9 cellular contexts compared by ENCODE assay signal in genomic region chr19:2841858-2842574, GRCh38. TPM values are rescaled to one million over a fixed set of nuclear protein-coding genes. Genes with fewer than 3 reads are reported as not detected.
A peak's percentile ranks its signal among the peaks of the same experiment; 100 is the strongest.
DNase-seq lines count a peak whose midpoint lies in the region; ATAC-seq and TF ChIP-seq lines count a peak whose summit lies in the region.
"Had no signal": no experiment of that assay in that cellular context is flagged by ENCODE, and none has a peak within 500 bp of the region (broad histone marks: within the 10 kb centered on the region; RNA-seq: fewer than 3 reads in every experiment).

No MANE protein-coding gene starts in this region.

- H3K27ac ChIP-seq in adrenal gland (peak overlapping the region in 3 of 5 donors; percentile 56 to 87 (median 71)), thyroid gland (peak overlapping the region in 1 of 3 donors; percentile 58)

- intact Hi-C loops in adrenal gland (cut with DNase I) (no loop called here), left colon (cut with DNase I, micrococcal nuclease) (no loop called here), thyroid gland (cut with DNase I) (no loop called here)

- H3K27me3 ChIP-seq in GM06990 (replicated peaks; ENCODE audit: control insufficient read depth, insufficient read depth, low read length) (no peaks in the 10 kb centered on the region), adrenal gland (no peaks in the 10 kb centered on the region), thyroid gland (no peaks in the 10 kb centered on the region)

- 4 to 30% (median 7%) methylated on average over 12 to 61 of the region's 62 CpGs for WGBS in adrenal gland, 4 donors
- 7 to 8% methylated on average over 14 to 22 of the region's 62 CpGs for WGBS in thyroid gland, 2 donors

- TF ChIP-seq POLR2A in adrenal gland (IDR thresholded peaks at IDR 0.05) (no peak), thyroid gland (IDR thresholded peaks at IDR 0.05) (no peak)

- DNase-seq in GM06990 (ENCODE audit: extremely low read depth, insufficient read length), result no peak
- no peak for DNase-seq in adrenal gland
- DNase-seq in left colon, result peak in 1 of 2 donors; percentile 29
- DNase-seq in thyroid gland, result no peak
- no peak for DNase-seq in NCI-H1048 (lab: John Stamatoyannopoulos, UW)
- DNase-seq in activated CD8-positive, alpha-beta memory T cell treated with anti-CD3 and anti-CD28 coated beads, Interleukin-2, amount 50 U/mL, for 4 hours, result no peak
- no peak for DNase-seq in NCI-H2081 treated with DMSO at 0.1 percent for 48 hours (lab: John Stamatoyannopoulos, UW)

- peak; percentile 19 for ATAC-seq in HG02885 (IDR thresholded peaks at IDR 0.05; ENCODE audit: poor library complexity, unreplicated experiment)
- ATAC-seq in left colon, result peak; percentile 15

- H3K4me1 ChIP-seq in adrenal gland (replicated peaks in 1 of 2), result peaks cover 0 to 9% of the 10 kb centered on the region in 2 donors
- peaks cover 8 to 14% of the 10 kb centered on the region in 2 donors for H3K4me1 ChIP-seq in thyroid gland

- TF ChIP-seq CTCF in GM06990 (IDR thresholded peaks at IDR 0.05; ENCODE audit: insufficient read depth, low read length, poor library complexity, severe bottlenecking) (no peak), adrenal gland (IDR thresholded peaks at IDR 0.05) (no peak), thyroid gland (IDR thresholded peaks at IDR 0.05) (no peak)

- H3K9me3 ChIP-seq in adrenal gland (replicated peaks in 1 of 3), result peaks cover 0 to 23% (median 0%) of the 10 kb centered on the region in 3 donors
- no peaks in the 10 kb centered on the region for H3K9me3 ChIP-seq in thyroid gland

- H3K36me3 ChIP-seq in GM06990 (ENCODE audit: control insufficient read depth, insufficient read depth, low read length), result no peaks in the 10 kb centered on the region
- no peaks in the 10 kb centered on the region for H3K36me3 ChIP-seq in adrenal gland (replicated peaks in 1 of 2)
- no peaks in the 10 kb centered on the region for H3K36me3 ChIP-seq in thyroid gland

- H3K4me3 ChIP-seq in GM06990 (replicated peaks; ENCODE audit: low read depth, low read length) (peak overlapping the region; percentile 71), adrenal gland (peak overlapping the region in 3 of 4 donors; percentile 69 to 93 (median 89)), thyroid gland (replicated peaks in 1 of 3) (peak overlapping the region; percentile 56 to 98 (median 75))

RNA-seq across cellular contexts. Expression of gene ZNF555, which starts 0.7 kb away (rescaled TPM):
- 1 to 10 TPM; 2.5 to 7.2 (median 6.0) TPM for total RNA-seq in adrenal gland
- 1 to 10 TPM; 1.9 to 5.7 (median 3.0) TPM for polyA plus RNA-seq in adrenal gland
- total RNA-seq in left colon, result 1 to 10 TPM; 5.2 to 5.5 TPM
- 10 to 100 TPM in 1 of 4 donors, 1 to 10 TPM in 3; 8.7 to 10.2 (median 9.5) TPM for total RNA-seq in thyroid gland

RNA-seq across cellular contexts. Expression of gene ZNF554, which starts 22.3 kb away (rescaled TPM):
- total RNA-seq in adrenal gland (1 to 10 TPM; 1.6 to 6.4 (median 3.9) TPM), left colon (1 to 10 TPM; 4.1 to 4.3 TPM), thyroid gland (1 to 10 TPM; 4.9 to 9.2 (median 6.2) TPM)
- polyA plus RNA-seq in adrenal gland, result 1 to 10 TPM; 2.7 to 6.9 (median 3.3) TPM

RNA-seq across cellular contexts. Expression of gene ZNF556, which starts 25.1 kb away (rescaled TPM):
- under 1 TPM in 5 of 8 donors, not detected in 3; 0.07 to 0.45 (median 0.14) TPM for total RNA-seq in adrenal gland
- polyA plus RNA-seq in adrenal gland, result under 1 TPM; 0.03 to 0.18 (median 0.08) TPM
- total RNA-seq in left colon, result under 1 TPM in 1 of 2 donors, not detected in 1; 0.12 TPM
- total RNA-seq in thyroid gland, result not detected
- total RNA-seq: T-helper 2 cell treated with Interferon-gamma antibody and Interleukin-4, amounts not matched to agents 100 ng/mL and 5 ng/mL, for 36 hours had no signal

RNA-seq across cellular contexts. Expression of gene THOP1, which starts 56.7 kb away (rescaled TPM):
- total RNA-seq in adrenal gland (10 to 100 TPM; 33.0 to 77.3 (median 46.2) TPM), left colon (10 to 100 TPM; 43.6 to 46.0 TPM), thyroid gland (10 to 100 TPM; 29.7 to 79.0 (median 58.9) TPM)
- polyA plus RNA-seq in adrenal gland, result 100 to 1,000 TPM in 1 of 3 donors, 10 to 100 TPM in 2; 23.1 to 138 (median 63.0) TPM

RNA-seq across cellular contexts. Expression of gene ZNF57, which starts 58.7 kb away (rescaled TPM):
- total RNA-seq in adrenal gland, result 1 to 10 TPM; 2.6 to 5.7 (median 3.2) TPM
- 1 to 10 TPM; 2.7 to 3.9 (median 3.4) TPM for polyA plus RNA-seq in adrenal gland
- total RNA-seq in left colon, result 10 to 100 TPM; 17.4 to 19.1 TPM
- total RNA-seq in thyroid gland, result 1 to 10 TPM; 3.1 to 4.8 (median 3.6) TPM
